8 cellular contexts compared by ENCODE assay signal in the genomic region with DNA sequence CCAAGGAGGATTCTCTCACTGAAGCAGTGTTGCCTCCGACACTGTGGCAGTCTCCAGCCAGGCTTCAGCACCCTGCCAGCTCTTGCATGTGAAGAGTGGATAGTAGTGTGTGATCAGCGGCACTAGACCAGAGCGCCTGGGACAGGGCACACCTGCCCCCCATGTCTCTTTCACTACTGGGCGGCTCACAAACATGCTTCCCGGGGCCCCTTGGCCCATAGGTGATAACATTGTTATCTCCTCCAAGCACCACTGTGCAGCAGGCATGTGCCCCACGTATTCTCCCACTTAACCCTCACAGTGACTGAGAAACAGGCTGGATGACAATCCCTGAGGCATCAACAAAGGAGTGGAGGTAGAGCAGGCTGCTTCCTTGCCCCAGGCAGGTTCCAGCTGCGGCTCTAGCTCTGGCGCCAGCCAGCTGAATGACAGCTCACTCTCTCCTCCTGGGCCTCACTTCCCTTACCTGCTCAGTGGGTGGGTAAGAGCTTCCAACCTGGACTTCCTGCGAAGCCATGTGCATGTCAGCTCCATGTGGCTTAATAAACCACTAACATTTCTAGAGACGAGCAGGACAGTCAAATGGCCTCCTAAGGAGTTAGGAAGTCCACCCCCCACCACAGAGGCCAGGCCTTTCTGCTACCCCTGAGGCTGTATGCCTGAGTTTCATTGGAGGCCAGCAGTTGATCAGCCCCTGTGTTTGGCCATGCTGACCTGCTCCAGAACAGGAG. TPM values are rescaled to one million over a fixed set of nuclear protein-coding genes. Genes with fewer than 3 reads are reported as not detected.
A peak's percentile ranks its signal among the peaks of the same experiment; 100 is the strongest.
DNase-seq lines count a peak whose midpoint lies in the region; ATAC-seq and TF ChIP-seq lines count a peak whose summit lies in the region.

No MANE protein-coding gene starts in this region.

- CTCF ChIA-PET in SK-N-SH (lab: Yijun Ruan, JAX), result interaction anchor here (1.0 to 4.6 kb wide), 8 partner anchors 11 to 124 kb away, joined by 3 to 23 read pairs (median 10); partner anchors contain the start of gene KLF13

- H3K27me3 Mint-ChIP-seq in activated T-cell treated with anti-CD3 and anti-CD28 coated beads, Interleukin-2, amount 50 U/mL, for 72 hours (ENCODE audit: low read depth), result no peaks in the 10 kb centered on the region

- H3K27me3 ChIP-seq in SK-N-SH (ENCODE audit: insufficient read depth), result no peaks in the 10 kb centered on the region
- H3K27me3 ChIP-seq in iPS-20b (ENCODE audit: insufficient read depth, low read length), result no peaks in the 10 kb centered on the region

- peak in 1 of 2 experiments; percentile 68; a peak in 1 of 4 replicates for TF ChIP-seq EP300 in SK-N-SH (IDR thresholded peaks at IDR 0.05; ENCODE audit: borderline replicate concordance in 1 of 2, low read depth in 1 of 2, low read length in 1 of 2)

- H3K4me1 Mint-ChIP-seq in activated T-cell treated with anti-CD3 and anti-CD28 coated beads, Interleukin-2, amount 50 U/mL, for 72 hours (ENCODE audit: low read depth), result peaks cover 100% of the 10 kb centered on the region

- H3K27ac ChIP-seq in SK-N-SH (ENCODE audit: low read depth in 2 of 2, low read length in 1 of 2) (peak overlapping the region in 1 of 2 experiments; percentile 44; a peak in 2 of 4 replicates), iPS-20b (ENCODE audit: low read length) (no peak overlapping the region), temporal lobe (ENCODE audit: low read depth, low read length) (peak overlapping the region; percentile 97)

- 0 out of 2 replicates have a peak, but pooled peaks have one; percentile 0 for TF ChIP-seq RAD21 in SK-N-SH (IDR thresholded peaks at IDR 0.05; ENCODE audit: low read length)

- H3K27ac Mint-ChIP-seq in activated T-cell treated with anti-CD3 and anti-CD28 coated beads, Interleukin-2, amount 50 U/mL, for 72 hours, result peak overlapping the region; percentile 87

- peak overlapping the region; percentile 87 to 93 for H3K4me3 Mint-ChIP-seq in activated T-cell treated with anti-CD3 and anti-CD28 coated beads, Interleukin-2, amount 50 U/mL, for 72 hours

- no peak for ATAC-seq in SK-N-SH treated with all-trans-retinoic acid at 6 μM for 48 hours
- ATAC-seq in activated T-cell treated with anti-CD3 and anti-CD28 coated beads, Interleukin-2, amount 50 U/mL, for 72 hours (replicated peaks in 1 of 2), result no peak

- H3K4me3 ChIP-seq in SK-N-SH (ENCODE audit: low read depth in 2 of 2, low read length in 1 of 2), result no peak overlapping the region
- no peak overlapping the region for H3K4me3 ChIP-seq in iPS-20b (ENCODE audit: low read length)

- H3K4me1 ChIP-seq in SK-N-SH (ENCODE audit: control insufficient read depth in 1 of 2, insufficient read depth in 2 of 2, low read depth in 1 of 2, low read length in 1 of 2), result peaks cover 0 to 76% of the 10 kb centered on the region in 2 experiments; a peak in 2 of 4 replicates
- H3K4me1 ChIP-seq in iPS-20b (ENCODE audit: insufficient read depth, low read length), result peaks cover 49% of the 10 kb centered on the region

- H4K20me1 ChIP-seq in SK-N-SH (ENCODE audit: insufficient read depth), result peaks cover 52% of the 10 kb centered on the region

- H2AFZ ChIP-seq in SK-N-SH (ENCODE audit: low read depth), result no peak overlapping the region

- no peaks in the 10 kb centered on the region for H3K9me3 Mint-ChIP-seq in activated T-cell treated with anti-CD3 and anti-CD28 coated beads, Interleukin-2, amount 50 U/mL, for 72 hours

- POLR2A ChIA-PET in SK-N-SH (lab: Yijun Ruan, JAX), result no interaction called here

- peak; percentile 65 for DNase-seq in SK-N-SH
- no peak for DNase-seq in activated T-cell treated with anti-CD3 and anti-CD28 coated beads, Interleukin-2, amount 50 U/mL, for 72 hours
- no peak for DNase-seq in hepatic stellate cell (ENCODE audit: low spot score)
- no peak for DNase-seq in GM03348 (ENCODE audit: low spot score)
- DNase-seq in cerebellar nuclear complex (lab: John Stamatoyannopoulos, UW), result no peak

- WGBS in SK-N-SH (ENCODE audit: low lambda C conversion rate), result 69% methylated on average over 4 of the region's 10 CpGs

- peaks cover 8 to 15% of the 10 kb centered on the region in 2 donors for H3K36me3 Mint-ChIP-seq in activated T-cell treated with anti-CD3 and anti-CD28 coated beads, Interleukin-2, amount 50 U/mL, for 72 hours (ENCODE audit: insufficient read depth in 2 of 2)

- no peaks in the 10 kb centered on the region for H3K9me2 ChIP-seq in SK-N-SH

- peaks cover 26% of the 10 kb centered on the region for H3K79me2 ChIP-seq in SK-N-SH (ENCODE audit: insufficient read depth)

- H3K4me2 ChIP-seq in SK-N-SH, result no peak overlapping the region

- H3K36me3 ChIP-seq in SK-N-SH (replicated peaks in 1 of 2; ENCODE audit: control insufficient read depth in 1 of 2, insufficient read depth in 2 of 2, low read length in 1 of 2), result no peaks in the 10 kb centered on the region
- H3K36me3 ChIP-seq in iPS-20b (ENCODE audit: insufficient read depth, low read depth, low read length), result no peaks in the 10 kb centered on the region

- no peak for TF ChIP-seq CTCF in SK-N-SH (IDR thresholded peaks at IDR 0.05)

- no peaks in the 10 kb centered on the region for H3K9me3 ChIP-seq in SK-N-SH
- no peaks in the 10 kb centered on the region for H3K9me3 ChIP-seq in iPS-20b (ENCODE audit: insufficient read depth, low read depth, low read length)

- H3F3A ChIP-seq in SK-N-SH (replicated peaks; ENCODE audit: insufficient read depth), result no peaks in the 10 kb centered on the region

- H3K9ac ChIP-seq in SK-N-SH (no peak overlapping the region), iPS-20b (ENCODE audit: low read depth, low read length) (peak overlapping the region; percentile 21; the same call in 1 of the 2 replicates)

TF ChIP-seq in SK-N-SH, 30 proteins besides CTCF, POLR2A, EP300 and RAD21 (continues in another document):
- TF ChIP-seq REST (IDR thresholded peaks at IDR 0.05; ENCODE audit: low read depth, low read length) (no peak), GATA2 (CRISPR knock-in tag; IDR thresholded peaks at IDR 0.05) (peak; percentile 50), MEF2A (IDR thresholded peaks at IDR 0.05; ENCODE audit: borderline replicate concordance, low read depth) (no peak)

TF ChIP-seq in SK-N-SH treated with all-trans-retinoic acid at 6 μM for 48 hours, 23 proteins besides CTCF, POLR2A, EP300 and RAD21:
- TF ChIP-seq GLIS3 (CRISPR knock-in tag; IDR thresholded peaks at IDR 0.05) (no peak), ZFP3 (CRISPR knock-in tag; IDR thresholded peaks at IDR 0.05) (no peak), ARNTL (CRISPR knock-in tag; IDR thresholded peaks at IDR 0.05; ENCODE audit: borderline replicate concordance, low read depth) (no peak), ZNF565 (CRISPR knock-in tag; conservative IDR thresholded peaks at IDR 0.05; ENCODE audit: low read depth) (no peak), ZNF8 (CRISPR knock-in tag; IDR thresholded peaks at IDR 0.05) (no peak), PPARA (CRISPR knock-in tag; IDR thresholded peaks at IDR 0.05; ENCODE audit: borderline replicate concordance) (no peak), ZNF70 (CRISPR knock-in tag; IDR thresholded peaks at IDR 0.05) (no peak)
- TF ChIP-seq, protein P1, sequence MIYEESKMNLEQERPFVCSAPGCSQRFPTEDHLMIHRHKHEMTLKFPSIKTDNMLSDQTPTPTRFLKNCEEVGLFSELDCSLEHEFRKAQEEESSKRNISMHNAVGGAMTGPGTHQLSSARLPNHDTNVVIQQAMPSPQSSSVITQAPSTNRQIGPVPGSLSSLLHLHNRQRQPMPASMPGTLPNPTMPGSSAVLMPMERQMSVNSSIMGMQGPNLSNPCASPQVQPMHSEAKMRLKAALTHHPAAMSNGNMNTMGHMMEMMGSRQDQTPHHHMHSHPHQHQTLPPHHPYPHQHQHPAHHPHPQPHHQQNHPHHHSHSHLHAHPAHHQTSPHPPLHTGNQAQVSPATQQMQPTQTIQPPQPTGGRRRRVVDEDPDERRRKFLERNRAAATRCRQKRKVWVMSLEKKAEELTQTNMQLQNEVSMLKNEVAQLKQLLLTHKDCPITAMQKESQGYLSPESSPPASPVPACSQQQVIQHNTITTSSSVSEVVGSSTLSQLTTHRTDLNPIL (CRISPR knock-in tag; IDR thresholded peaks at IDR 0.05; ENCODE audit: low read depth), result no peak

RNA-seq across cellular contexts. Expression of gene KLF13, which starts 37.8 kb away (rescaled TPM):
- 7.1 and 8.6 TPM in 2 replicates for polyA plus RNA-seq in SK-N-SH (2012; rRNA removed)
- polyA plus RNA-seq in SK-N-SH (2012; cell fraction: cytosol; rRNA removed), result 9.4 and 11.1 TPM in 2 replicates
- polyA plus RNA-seq in SK-N-SH (2012; cell fraction: nucleus; rRNA removed), result 7.4 and 9.3 TPM in 2 replicates
- 100 to 1,000 TPM; 260 to 273 TPM for total RNA-seq in activated T-cell treated with anti-CD3 and anti-CD28 coated beads, Interleukin-2, amount 50 U/mL, for 72 hours
- total RNA-seq in temporal lobe, result 27.8 TPM
